Comparison of ENCODE assay signal across 7 cellular contexts in genomic region chr6:116254297-116254724, GRCh38. TPM values are rescaled to one million over a fixed set of nuclear protein-coding genes. Genes with fewer than 3 reads are reported as not detected.
A peak's percentile ranks its signal among the peaks of the same experiment; 100 is the strongest.
DNase-seq lines count a peak whose midpoint lies in the region; ATAC-seq and TF ChIP-seq lines count a peak whose summit lies in the region.

No MANE protein-coding gene starts in this region.

- TF ChIP-seq EP300 in sigmoid colon (IDR thresholded peaks at IDR 0.05): no peak

- DNase-seq in sigmoid colon (no peak), DMS153 treated with DMSO at 0.1 percent for 48 hours (lab: John Stamatoyannopoulos, UW; ENCODE audit: unreplicated experiment) (no peak), activated gamma-delta T cell treated with Interleukin-2 at 50 U/mL for 16 hours (no peak)
- no peak for DNase-seq in stimulated activated CD4-positive, alpha-beta T cell treated with anti-CD3 and anti-CD28 coated beads, Interleukin-4, amount 100 ng/mL, for 1 hour

- H3K36me3 ChIP-seq in endocrine pancreas (ENCODE audit: control insufficient read depth, insufficient read depth, low read length) (no peaks in the 10 kb centered on the region), sigmoid colon (peaks cover 0 to 8% (median 0%) of the 10 kb centered on the region in 4 donors)

- H3K4me3 ChIP-seq in endocrine pancreas (ENCODE audit: control insufficient read depth, insufficient read depth, low read length) (peak overlapping the region; percentile 95), sigmoid colon (peak overlapping the region; percentile 63 to 99 (median 78))

- H3K27ac ChIP-seq in sigmoid colon: peak overlapping the region; percentile 88 to 95 (median 90)

- 0% methylated on average over 1 of the region's 1 CpG for WGBS in sigmoid colon, 2 donors

- H3K9me3 ChIP-seq in endocrine pancreas (ENCODE audit: control insufficient read depth, low read length): no peaks in the 10 kb centered on the region
- H3K9me3 ChIP-seq in sigmoid colon: no peaks in the 10 kb centered on the region

- H3K4me1 ChIP-seq in endocrine pancreas (ENCODE audit: control insufficient read depth, insufficient read depth, low read length) (peaks cover 27% of the 10 kb centered on the region), sigmoid colon (peaks cover 0 to 48% (median 38%) of the 10 kb centered on the region in 4 donors)

- H3K27me3 ChIP-seq in endocrine pancreas (ENCODE audit: control insufficient read depth, insufficient read depth, low read length): no peaks in the 10 kb centered on the region
- no peaks in the 10 kb centered on the region for H3K27me3 ChIP-seq in sigmoid colon

- TF ChIP-seq POLR2A in sigmoid colon (IDR thresholded peaks at IDR 0.05): no peak

- peak; percentile 27 for ATAC-seq in GM21381 (IDR thresholded peaks at IDR 0.05; ENCODE audit: unreplicated experiment)
- peak; percentile 18 for ATAC-seq in HG03521 (IDR thresholded peaks at IDR 0.05; ENCODE audit: unreplicated experiment)

- intact Hi-C loops in sigmoid colon (cut with DNase I): loop anchor here (1.0 to 2.0 kb wide), 2 partner anchors 24 to 25 kb away; partner anchors contain the start of gene TSPYL1

- H3K9ac ChIP-seq in endocrine pancreas (ENCODE audit: control insufficient read depth, insufficient read depth, low read length): peak overlapping the region; percentile 54

- no peak for TF ChIP-seq CTCF in sigmoid colon (IDR thresholded peaks at IDR 0.05)

RNA-seq across cellular contexts. Expression of gene TSPYL4, which starts 0.4 kb away (rescaled TPM):
- total RNA-seq in sigmoid colon: 10 to 100 TPM; 15.1 to 18.5 (median 15.5) TPM
- polyA plus RNA-seq in sigmoid colon: 10 to 100 TPM in 1 of 3 donors, 1 to 10 TPM in 2; 3.0 to 10.4 (median 4.2) TPM

RNA-seq across cellular contexts. Expression of gene TSPYL1, which starts 25.4 kb away (rescaled TPM):
- 10 to 100 TPM; 52.8 to 79.6 (median 65.8) TPM for total RNA-seq in sigmoid colon
- polyA plus RNA-seq in sigmoid colon: 10 to 100 TPM; 24.6 to 39.0 (median 30.1) TPM
